In genomic region chr4:8777320-8778196, GRCh38 we compare ENCODE assay signal across 29 cellular contexts.
A peak's percentile ranks its signal among the peaks of the same experiment; 100 is the strongest.
DNase-seq lines count a peak whose midpoint lies in the region; ATAC-seq and TF ChIP-seq lines count a peak whose summit lies in the region.
"Had no signal": no experiment of that assay in that cellular context is flagged by ENCODE, and none has a peak within 500 bp of the region (broad histone marks: within the 10 kb centered on the region; RNA-seq: fewer than 3 reads in every experiment).

No MANE protein-coding gene starts in this region.

- peak overlapping the region; percentile 89 for H3K14ac ChIP-seq in neuronal stem cell (ENCODE audit: low read length)

- no peak overlapping the region for H2BK120ac ChIP-seq in neuronal stem cell (ENCODE audit: low read depth, low read length)

- peak overlapping the region; percentile 1 for H4K8ac ChIP-seq in neuronal stem cell (ENCODE audit: low read depth, low read length)

- POLR2A ChIA-PET in MCF 10A (lab: Yijun Ruan, JAX): interaction anchor here (0.7 kb wide), 1 partner anchor 99 kb away, joined by 3 read pairs; no protein-coding TSS in a partner anchor
- POLR2A ChIA-PET in HCT116 (lab: Charles Lee): no interaction called here
- POLR2A ChIA-PET in naive thymus-derived CD4-positive, alpha-beta T cell (lab: Charles Lee): no interaction called here

- no peak overlapping the region for H3K23ac ChIP-seq in neuronal stem cell (ENCODE audit: low read depth, low read length, poor library complexity)

- no peak for TF ChIP-seq POLR2A in HCT116 (IDR thresholded peaks at IDR 0.05; ENCODE audit: borderline replicate concordance, extremely low read depth, insufficient read depth, insufficient read length)

- RAD21 ChIA-PET in HCT116 (lab: Charles Lee; ENCODE audit: low non-redundant PET in 1 of 2, low total read pairs in 2 of 2, uncharacterized antibody in 2 of 2, unreplicated experiment in 2 of 2): no interaction called here

- no peak for TF ChIP-seq RAD21 in HCT116 (IDR thresholded peaks at IDR 0.05; ENCODE audit: low read depth)

- intact Hi-C loops in MCF 10A (cut with micrococcal nuclease) (no loop called here), mammary epithelial cell (cut with micrococcal nuclease) (no loop called here), HCT116 (cut with micrococcal nuclease) (no loop called here)
- intact Hi-C loops in naive thymus-derived CD4-positive, alpha-beta T cell (cut with micrococcal nuclease): no loop called here

- ATAC-seq in HCT116 (0 out of 2 replicates have a peak, but pooled peaks have one; percentile 29), GM19035 (IDR thresholded peaks at IDR 0.05; ENCODE audit: unreplicated experiment) (no peak)
- ATAC-seq in naive thymus-derived CD4-positive, alpha-beta T cell: no peak
- ATAC-seq: activated CD4-positive, CD25-positive, alpha-beta regulatory T cell treated with anti-CD3 and anti-CD28 coated beads, Interleukin-2, amount 50 U/mL, for 24 hours; activated naive CD8-positive, alpha-beta T cell treated with anti-CD3 and anti-CD28 coated beads, Interleukin-2, amount 50 U/mL, for 24 hours; effector memory CD8-positive, alpha-beta T cell; upper lobe of right lung had no signal

- H3K9me3 Mint-ChIP-seq in MCF 10A (ENCODE audit: unreplicated experiment): no peaks in the 10 kb centered on the region
- peaks cover 0 to 3% (median 0%) of the 10 kb centered on the region in 11 donors for H3K9me3 Mint-ChIP-seq in naive thymus-derived CD4-positive, alpha-beta T cell
- H3K9me3 Mint-ChIP-seq: activated CD4-positive, alpha-beta memory T cell treated with anti-CD3 and anti-CD28 coated beads for 36 hours; activated naive CD8-positive, alpha-beta T cell treated with anti-CD3 and anti-CD28 coated beads, Interleukin-2, amount 50 U/mL, for 24 hours; effector memory CD8-positive, alpha-beta T cell; neural crest cell had no signal

- H3K27me3 Mint-ChIP-seq in MCF 10A (ENCODE audit: insufficient read depth, unreplicated experiment): no peaks in the 10 kb centered on the region
- peaks cover 0 to 4% (median 0%) of the 10 kb centered on the region in 5 donors for H3K27me3 Mint-ChIP-seq in naive thymus-derived CD4-positive, alpha-beta T cell
- H3K27me3 Mint-ChIP-seq: activated CD4-positive, alpha-beta memory T cell treated with anti-CD3 and anti-CD28 coated beads for 36 hours; activated naive CD8-positive, alpha-beta T cell treated with anti-CD3 and anti-CD28 coated beads, Interleukin-2, amount 50 U/mL, for 24 hours; effector memory CD8-positive, alpha-beta T cell had no signal

- H3K9me2 ChIP-seq in HCT116 (ENCODE audit: insufficient read depth): no peaks in the 10 kb centered on the region

- no peaks in the 10 kb centered on the region for H3K36me3 ChIP-seq in mammary epithelial cell (ENCODE audit: insufficient read depth, low read length)
- no peaks in the 10 kb centered on the region for H3K36me3 ChIP-seq in HCT116 (ENCODE audit: control insufficient read depth in 1 of 2, insufficient read depth in 2 of 2, low read length in 2 of 2)
- H3K36me3 ChIP-seq in SJSA1: no peaks in the 10 kb centered on the region
- no peaks in the 10 kb centered on the region for H3K36me3 ChIP-seq in neuronal stem cell (replicated peaks in 1 of 2; ENCODE audit: control insufficient read depth in 2 of 2, insufficient read depth in 2 of 2, low read length in 2 of 2)
- no peaks in the 10 kb centered on the region for H3K36me3 ChIP-seq in naive thymus-derived CD4-positive, alpha-beta T cell (ENCODE audit: control insufficient read depth in 2 of 3, insufficient read depth in 3 of 3, low read length in 3 of 3)
- H3K36me3 ChIP-seq: HAP-1, right atrium auricular region, suprapubic skin, upper lobe of right lung had no signal

- peak; percentile 35 for DNase-seq in MCF 10A (ENCODE audit: unreplicated experiment)
- no peak for DNase-seq in mammary epithelial cell
- DNase-seq in HCT116 (ENCODE audit: low read depth, low spot score): no peak
- DNase-seq in SJSA1 (ENCODE audit: low read depth in 1 of 2, low spot score in 2 of 2): peak; percentile 55 to 84
- DNase-seq in neuronal stem cell (ENCODE audit: low spot score): no peak
- no peak for DNase-seq in naive thymus-derived CD4-positive, alpha-beta T cell
- no peak for DNase-seq in NCI-H1694 (lab: John Stamatoyannopoulos, UW)
- DNase-seq: activated CD4-positive, alpha-beta memory T cell treated with anti-CD3 and anti-CD28 coated beads for 36 hours; activated naive CD4-positive, alpha-beta T cell; activated naive CD8-positive, alpha-beta T cell treated with anti-CD3 and anti-CD28 coated beads, Interleukin-2, amount 50 U/mL, for 24 hours; caudate nucleus; effector memory CD8-positive, alpha-beta T cell; KG1; NCI-H1436; NCI-H2081 treated with DMSO at 0.1 percent for 48 hours; NCI-H774; small intestine; stimulated activated CD4-positive, alpha-beta T cell treated with anti-CD3 and anti-CD28 coated beads, Interleukin-1b, Interleukin-23, amount 100 ng/mL, for 48 hours; stimulated activated naive CD4-positive, alpha-beta T cell treated with Interleukin-2 at 50 U/mL for 16 hours; T-helper 2 cell; upper lobe of right lung had no signal

- TF ChIP-seq CTCF in MCF 10A (IDR thresholded peaks at IDR 0.05; ENCODE audit: unreplicated experiment) (no peak), mammary epithelial cell (conservative IDR thresholded peaks at IDR 0.05 in 1 of 2, IDR thresholded peaks at IDR 0.05 in 1 of 2; ENCODE audit: extremely low read depth in 1 of 2, insufficient read depth in 1 of 2, low read depth in 1 of 2, low read length in 2 of 2) (no peak), HCT116 (IDR thresholded peaks at IDR 0.05 in 2 of 3, conservative IDR thresholded peaks at IDR 0.05 in 1 of 3; ENCODE audit: borderline replicate concordance in 1 of 3, insufficient read depth in 1 of 3, low read depth in 2 of 3, low read length in 2 of 3) (no peak)

- no peak overlapping the region for H4K91ac ChIP-seq in neuronal stem cell (ENCODE audit: low read depth, low read length, poor library complexity)

- no peak overlapping the region for H3K27ac ChIP-seq in mammary epithelial cell (ENCODE audit: insufficient read depth, low read depth, low read length)
- no peak overlapping the region for H3K27ac ChIP-seq in HCT116 (ENCODE audit: low read depth, low read length)
- no peak overlapping the region for H3K27ac ChIP-seq in SJSA1
- H3K27ac ChIP-seq in neuronal stem cell (replicated peaks; ENCODE audit: low read length): no peak overlapping the region
- H3K27ac ChIP-seq in naive thymus-derived CD4-positive, alpha-beta T cell (ENCODE audit: low read depth, low read length): no peak overlapping the region
- H3K27ac ChIP-seq: 22Rv1, HL-60, right atrium auricular region, suprapubic skin, upper lobe of right lung had no signal

- H3K4me1 ChIP-seq in mammary epithelial cell (ENCODE audit: insufficient read depth, low read length): no peaks in the 10 kb centered on the region
- peaks cover 0 to 3% of the 10 kb centered on the region in 2 experiments; a peak in 2 of 4 replicates for H3K4me1 ChIP-seq in HCT116 (ENCODE audit: control insufficient read depth in 1 of 2, insufficient read depth in 2 of 2, low read length in 2 of 2)
- peaks cover 15% of the 10 kb centered on the region for H3K4me1 ChIP-seq in SJSA1 (replicated peaks)
- H3K4me1 ChIP-seq in neuronal stem cell (ENCODE audit: control insufficient read depth in 2 of 2, insufficient read depth in 1 of 2, low read depth in 1 of 2, low read length in 2 of 2): peaks cover 0 to 7% of the 10 kb centered on the region in 2 donors
- H3K4me1 ChIP-seq in naive thymus-derived CD4-positive, alpha-beta T cell (ENCODE audit: control insufficient read depth in 2 of 2, insufficient read depth in 2 of 2, low read length in 2 of 2): no peaks in the 10 kb centered on the region
- H3K4me1 ChIP-seq: HAP-1, right atrium auricular region, suprapubic skin, upper lobe of right lung had no signal

- H3K27ac Mint-ChIP-seq in MCF 10A (ENCODE audit: low read depth, unreplicated experiment): no peak overlapping the region
- no peak overlapping the region for H3K27ac Mint-ChIP-seq in naive thymus-derived CD4-positive, alpha-beta T cell
- H3K27ac Mint-ChIP-seq: activated CD4-positive, alpha-beta memory T cell treated with anti-CD3 and anti-CD28 coated beads for 36 hours; activated naive CD8-positive, alpha-beta T cell treated with anti-CD3 and anti-CD28 coated beads, Interleukin-2, amount 50 U/mL, for 24 hours; effector memory CD8-positive, alpha-beta T cell had no signal

- no peaks in the 10 kb centered on the region for H3K36me3 Mint-ChIP-seq in MCF 10A (ENCODE audit: insufficient read depth, unreplicated experiment)
- no peaks in the 10 kb centered on the region for H3K36me3 Mint-ChIP-seq in naive thymus-derived CD4-positive, alpha-beta T cell
- H3K36me3 Mint-ChIP-seq: activated CD4-positive, alpha-beta memory T cell treated with anti-CD3 and anti-CD28 coated beads for 36 hours had no signal

- H3K4me3 ChIP-seq in mammary epithelial cell (replicated peaks in 1 of 3; ENCODE audit: insufficient read depth in 1 of 3, low read depth in 2 of 3, low read length in 3 of 3): no peak overlapping the region
- H3K4me3 ChIP-seq in HCT116 (replicated peaks in 1 of 2; ENCODE audit: low read depth in 1 of 2, low read length in 2 of 2): no peak overlapping the region
- no peak overlapping the region for H3K4me3 ChIP-seq in SJSA1
- no peak overlapping the region for H3K4me3 ChIP-seq in neuronal stem cell (ENCODE audit: low read length in 2 of 2)
- H3K4me3 ChIP-seq in naive thymus-derived CD4-positive, alpha-beta T cell (ENCODE audit: low read length): no peak overlapping the region
- H3K4me3 ChIP-seq: HAP-1, right atrium auricular region, suprapubic skin, upper lobe of right lung had no signal

- H3K79me2 ChIP-seq in mammary epithelial cell (ENCODE audit: insufficient read depth, low read length) (no peaks in the 10 kb centered on the region), HCT116 (ENCODE audit: insufficient read depth, low read length) (no peaks in the 10 kb centered on the region)

- no peak overlapping the region for H3K4me3 Mint-ChIP-seq in MCF 10A (ENCODE audit: unreplicated experiment)
- H3K4me3 Mint-ChIP-seq in naive thymus-derived CD4-positive, alpha-beta T cell: no peak overlapping the region
- H3K4me3 Mint-ChIP-seq: activated CD4-positive, alpha-beta memory T cell treated with anti-CD3 and anti-CD28 coated beads for 36 hours; activated naive CD8-positive, alpha-beta T cell treated with anti-CD3 and anti-CD28 coated beads, Interleukin-2, amount 50 U/mL, for 24 hours; effector memory CD8-positive, alpha-beta T cell; neural crest cell had no signal

- CTCF ChIA-PET in MCF 10A (lab: Yijun Ruan, JAX): interaction anchor here (0.6 to 0.9 kb wide), 2 partner anchors 61 to 170 kb away, joined by 3 read pairs; no protein-coding TSS in a partner anchor
- CTCF ChIA-PET in mammary epithelial cell (lab: Charles Lee; ENCODE audit: low non-redundant PET): no interaction called here
- CTCF ChIA-PET in HCT116 (lab: Charles Lee): no interaction called here
- CTCF ChIA-PET in naive thymus-derived CD4-positive, alpha-beta T cell (lab: Charles Lee): no interaction called here

- 43% methylated on average over 8 of the region's 12 CpGs for WGBS in mammary epithelial cell (ENCODE audit: low coverage, missing lambda C conversion rate)
- WGBS in neuronal stem cell (ENCODE audit: extremely low coverage in 2 of 2, insufficient read length in 2 of 2, insufficient replicate concordance in 1 of 2), 2 donors: no CpG with 5 or more reads among the region's 12 CpGs

- peak overlapping the region; percentile 90 for H2BK5ac ChIP-seq in neuronal stem cell (ENCODE audit: low read length)

- no peaks in the 10 kb centered on the region for H3K27me3 ChIP-seq in mammary epithelial cell (ENCODE audit: insufficient read depth, low read length)
- no peaks in the 10 kb centered on the region for H3K27me3 ChIP-seq in HCT116 (ENCODE audit: insufficient read depth, low read length)
- no peaks in the 10 kb centered on the region for H3K27me3 ChIP-seq in SJSA1 (replicated peaks)
- H3K27me3 ChIP-seq in neuronal stem cell (ENCODE audit: control insufficient read depth in 3 of 3, insufficient read depth in 3 of 3, low read depth in 1 of 3, low read length in 3 of 3): peaks cover 0 to 3% (median 0%) of the 10 kb centered on the region in 3 experiments
- H3K27me3 ChIP-seq in naive thymus-derived CD4-positive, alpha-beta T cell (ENCODE audit: control insufficient read depth in 2 of 2, insufficient read depth in 2 of 2, low read length in 2 of 2): no peaks in the 10 kb centered on the region
- H3K27me3 ChIP-seq: right atrium auricular region, upper lobe of right lung had no signal

- H3K4me2 ChIP-seq in mammary epithelial cell (ENCODE audit: insufficient read depth, low read depth, low read length): no peak overlapping the region
- H3K4me2 ChIP-seq in HCT116 (ENCODE audit: low read length): 0 out of 2 replicates have a peak overlapping the region, but pooled peaks have one; percentile 12
- no peak overlapping the region for H3K4me2 ChIP-seq in neuronal stem cell (ENCODE audit: insufficient read depth, low read length, poor library complexity, severe bottlenecking)

- no peaks in the 10 kb centered on the region for H3K79me1 ChIP-seq in neuronal stem cell (ENCODE audit: low read depth, low read length)

- H3K4me1 Mint-ChIP-seq in MCF 10A (ENCODE audit: insufficient read depth, unreplicated experiment): no peaks in the 10 kb centered on the region
- H3K4me1 Mint-ChIP-seq in naive thymus-derived CD4-positive, alpha-beta T cell: peaks cover 0 to 2% (median 0%) of the 10 kb centered on the region in 7 donors
- H3K4me1 Mint-ChIP-seq: activated naive CD8-positive, alpha-beta T cell treated with anti-CD3 and anti-CD28 coated beads, Interleukin-2, amount 50 U/mL, for 24 hours; neural crest cell had no signal

- H3K18ac ChIP-seq in neuronal stem cell (ENCODE audit: low read length): peak overlapping the region; percentile 87

- peak overlapping the region; percentile 63 for H2AK5ac ChIP-seq in neuronal stem cell (ENCODE audit: low read depth, low read length)

- peak overlapping the region; percentile 38 for H2BK15ac ChIP-seq in neuronal stem cell (ENCODE audit: low read length)

- H2BK12ac ChIP-seq in neuronal stem cell (ENCODE audit: low read length): no peak overlapping the region

- H3K9me3 ChIP-seq in mammary epithelial cell (replicated peaks; ENCODE audit: insufficient read depth, low read length) (peaks cover 52% of the 10 kb centered on the region), HCT116 (ENCODE audit: control insufficient read depth in 1 of 2, insufficient read depth in 1 of 2, low read depth in 1 of 2, low read length in 2 of 2) (no peaks in the 10 kb centered on the region), SJSA1 (replicated peaks) (no peaks in the 10 kb centered on the region), neuronal stem cell (replicated peaks in 1 of 2; ENCODE audit: control insufficient read depth in 2 of 2, insufficient read depth in 1 of 2, low read depth in 1 of 2, low read length in 2 of 2) (no peaks in the 10 kb centered on the region)
- no peaks in the 10 kb centered on the region for H3K9me3 ChIP-seq in naive thymus-derived CD4-positive, alpha-beta T cell (ENCODE audit: control insufficient read depth in 2 of 3, low read length in 3 of 3)
- H3K9me3 ChIP-seq: HAP-1, right atrium auricular region, suprapubic skin, upper lobe of right lung had no signal

- BruUV-seq in MCF 10A (replicated peaks; lab: Mats Ljungman, UMichigan) (no TSS peak), mammary epithelial cell (replicated peaks; lab: Mats Ljungman, UMichigan) (no TSS peak), HCT116 (replicated peaks; lab: Mats Ljungman, UMichigan) (no TSS peak)

- dilution Hi-C loops in mammary epithelial cell (cut with HindIII; ENCODE audit: low sequenced_read_pairs): no loop called here

- H2AFZ ChIP-seq in mammary epithelial cell (ENCODE audit: low read depth, low read length) (no peak overlapping the region), HCT116 (ENCODE audit: low read depth, low read length, poor library complexity, severe bottlenecking) (no peak overlapping the region), neuronal stem cell (ENCODE audit: low read length) (no peak overlapping the region)

- H4K20me1 ChIP-seq in mammary epithelial cell (ENCODE audit: insufficient read depth, low read length) (no peaks in the 10 kb centered on the region), HCT116 (ENCODE audit: insufficient read depth) (no peaks in the 10 kb centered on the region)

- in situ Hi-C loops in mammary epithelial cell (cut with MboI; ENCODE audit: low sequenced_read_pairs in 2 of 2): no loop called here

- no peak overlapping the region for H3K4ac ChIP-seq in neuronal stem cell (ENCODE audit: low read length)

- H3K9ac ChIP-seq in mammary epithelial cell (ENCODE audit: insufficient read depth, low read length) (no peak overlapping the region), HCT116 (ENCODE audit: low read length) (no peak overlapping the region), neuronal stem cell (ENCODE audit: low read depth, low read length, poor library complexity) (peak overlapping the region; percentile 32)

Comparison
In these comparisons a context has a peak if more than half of its experiments do, and no peak if none do; other contexts are left out.
1. DNase-seq: peak in MCF 10A (single experiment) and SJSA1 (2 of 2); none in mammary epithelial cell (single experiment), HCT116 (single experiment), neuronal stem cell (single experiment), naive thymus-derived CD4-positive, alpha-beta T cell (0 of 9) and NCI-H1694 (single experiment).